ENCODE assay signal across 8 cellular contexts in the genomic region with DNA sequence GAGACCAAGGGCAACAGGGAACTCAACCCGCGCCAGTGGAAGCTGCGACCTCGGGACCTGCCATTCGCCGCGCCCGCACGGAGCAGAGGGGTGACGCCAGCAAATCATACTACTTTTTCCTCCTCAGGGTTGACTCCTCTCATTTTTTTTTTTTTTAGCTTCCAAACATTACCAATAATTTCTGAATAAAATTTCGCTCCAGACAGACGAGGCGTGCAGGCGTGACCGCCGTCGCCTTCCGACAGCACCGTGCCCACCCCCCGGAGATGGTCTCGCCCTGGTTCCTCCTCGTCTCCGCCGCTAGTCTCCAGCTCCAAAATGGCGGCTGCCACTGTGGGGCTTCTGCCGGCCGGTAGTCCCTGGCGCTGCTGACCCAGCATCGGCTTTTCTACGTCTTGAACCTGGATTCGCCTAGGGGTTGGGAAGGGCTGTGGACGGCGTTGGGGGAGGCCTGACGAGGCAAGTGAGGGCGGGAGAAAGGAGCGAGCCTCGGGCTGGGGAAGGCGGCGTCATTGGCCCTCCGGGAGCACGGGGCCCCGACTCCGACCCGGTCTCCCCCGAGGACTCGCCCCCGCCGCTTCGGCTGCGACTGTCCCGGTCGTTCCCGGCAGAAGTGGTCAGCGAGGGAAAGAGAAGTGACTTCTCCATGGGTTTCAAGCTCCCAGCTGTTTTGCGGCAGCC. TPM values are rescaled to one million over a fixed set of nuclear protein-coding genes. Genes with fewer than 3 reads are reported as not detected.
DNase-seq lines count a peak whose midpoint lies in the region; ATAC-seq and TF ChIP-seq lines count a peak whose summit lies in the region.

TSS of gene CPSF2 (plus strand) at position 300 of the 681 bp plus-strand sequence. CDS start 9,016 bp downstream, outside the sequence.
TSS of gene NDUFB1 (minus strand) at position 37 of the 681 bp plus-strand sequence. CDS start 4,069 bp downstream, outside the sequence.

- H2AFZ ChIP-seq in SK-N-SH (ENCODE audit: low read depth): peak within 1 kb of the TSS; percentile 93

- H3K36me3 ChIP-seq in HAP-1 (replicated peaks): peaks cover 31% of the 10 kb centered on the region
- H3K36me3 ChIP-seq in MG63: peaks cover 18% of the 10 kb centered on the region
- peaks cover 14 to 50% of the 10 kb centered on the region in 2 experiments for H3K36me3 ChIP-seq in SK-N-SH (replicated peaks in 1 of 2; ENCODE audit: control insufficient read depth in 1 of 2, insufficient read depth in 2 of 2, low read length in 1 of 2)
- no peaks in the 10 kb centered on the region for H3K36me3 ChIP-seq in testis (ENCODE audit: low read depth, missing control alignments)

- H3K27me3 ChIP-seq in HAP-1 (ENCODE audit: low read depth): no peaks in the 10 kb centered on the region
- no peaks in the 10 kb centered on the region for H3K27me3 ChIP-seq in MG63
- no peaks in the 10 kb centered on the region for H3K27me3 ChIP-seq in SK-N-SH (ENCODE audit: insufficient read depth)
- no peaks in the 10 kb centered on the region for H3K27me3 ChIP-seq in testis

- TF ChIP-seq EP300 in SK-N-SH (IDR thresholded peaks at IDR 0.05; ENCODE audit: borderline replicate concordance in 1 of 2, low read depth in 1 of 2, low read length in 1 of 2): peak in 1 of 2 experiments; percentile 49; a peak in 1 of 4 replicates

- peak within 1 kb of the TSS; percentile 96 for H3K4me3 ChIP-seq in HAP-1
- H3K4me3 ChIP-seq in MG63: peak within 1 kb of the TSS; percentile 94
- H3K4me3 ChIP-seq in SK-N-SH (ENCODE audit: low read depth in 2 of 2, low read length in 1 of 2): peak within 1 kb of the TSS; percentile 80 to 96
- H3K4me3 ChIP-seq in testis: peak within 1 kb of the TSS; percentile 94 to 100

- H3K9ac ChIP-seq in SK-N-SH: peak within 1 kb of the TSS; percentile 98

- POLR2A ChIA-PET in SK-N-SH (lab: Yijun Ruan, JAX): interaction anchor here (0.6 to 2.7 kb wide), 8 partner anchors 13 to 340 kb away, joined by 3 to 47 read pairs (median 4); partner anchors contain the start of genes ATXN3 and TRIP11

- H3K27ac ChIP-seq in SK-N-SH (ENCODE audit: low read depth in 2 of 2, low read length in 1 of 2): peak within 1 kb of the TSS; percentile 90
- H3K27ac ChIP-seq in testis: peak within 1 kb of the TSS; percentile 97 to 98

- H3K9me3 ChIP-seq in HAP-1 (no peaks in the 10 kb centered on the region), MG63 (no peaks in the 10 kb centered on the region), SK-N-SH (no peaks in the 10 kb centered on the region), testis (no peaks in the 10 kb centered on the region)

- peak; percentile 92 for ATAC-seq in omental fat pad (ENCODE audit: low FRiP score)

- H3K4me1 ChIP-seq in HAP-1 (peaks cover 15% of the 10 kb centered on the region), SK-N-SH (ENCODE audit: control insufficient read depth in 1 of 2, insufficient read depth in 2 of 2, low read depth in 1 of 2, low read length in 1 of 2) (peaks cover 5 to 11% of the 10 kb centered on the region in 2 experiments; a peak in 3 of 4 replicates), testis (peaks cover 29% of the 10 kb centered on the region)

- WGBS in SK-N-SH (ENCODE audit: low lambda C conversion rate): under 1% methylated on average over 30 of the region's 55 CpGs
- WGBS in testis, 2 donors: 1% methylated on average over 36 to 55 of the region's 55 CpGs

- intact Hi-C loops in testis (cut with DNase I; ENCODE audit: low total_unique reads): no loop called here

- CTCF ChIA-PET in SK-N-SH (lab: Yijun Ruan, JAX): interaction anchor here (1.0 to 8.7 kb wide), 6 partner anchors 10 to 29 kb away, joined by 3 to 100 read pairs (median 4); partner anchors contain the start of gene ATXN3

- peaks cover 77% of the 10 kb centered on the region for H3K79me2 ChIP-seq in SK-N-SH (ENCODE audit: insufficient read depth)

- in situ Hi-C loops in HAP-1 (cut with MboI; ENCODE audit: low sequenced_read_pairs): no loop called here

- TF ChIP-seq POLR2A in testis (IDR thresholded peaks at IDR 0.05): no peak

- TF ChIP-seq CTCF in SK-N-SH (IDR thresholded peaks at IDR 0.05) (no peak), omental fat pad (IDR thresholded peaks at IDR 0.05) (no peak), testis (IDR thresholded peaks at IDR 0.05) (peak in 2 of 3 experiments; percentile 20 to 34)

- no peaks in the 10 kb centered on the region for H4K20me1 ChIP-seq in SK-N-SH (ENCODE audit: insufficient read depth)

- peak within 1 kb of the TSS; percentile 78 for H3K4me2 ChIP-seq in SK-N-SH

- no peaks in the 10 kb centered on the region for H3K9me2 ChIP-seq in SK-N-SH

- TF ChIP-seq RAD21 in SK-N-SH (IDR thresholded peaks at IDR 0.05; ENCODE audit: low read length): no peak

- no peaks in the 10 kb centered on the region for H3F3A ChIP-seq in SK-N-SH (replicated peaks; ENCODE audit: insufficient read depth)

- DNase-seq in GM03348 (ENCODE audit: low spot score) (peak; percentile 94), HAP-1 (ENCODE audit: low spot score in 2 of 2) (peak; percentile 66 to 88), MG63 (peak; percentile 78), SK-N-SH (peak; percentile 95), germinal center (ENCODE audit: low spot score) (peak; percentile 91), omental fat pad (ENCODE audit: low spot score) (no peak), testis (peak; percentile 94)
- peak; percentile 88 for DNase-seq in activated naive CD4-positive, alpha-beta T cell treated with anti-CD3 and anti-CD28 coated beads, Interleukin-2, amount 50 U/mL, for 16 hours

TF ChIP-seq in SK-N-SH, 30 proteins besides CTCF, POLR2A, EP300 and RAD21 (continues in another document):
- TF ChIP-seq, protein P1, sequence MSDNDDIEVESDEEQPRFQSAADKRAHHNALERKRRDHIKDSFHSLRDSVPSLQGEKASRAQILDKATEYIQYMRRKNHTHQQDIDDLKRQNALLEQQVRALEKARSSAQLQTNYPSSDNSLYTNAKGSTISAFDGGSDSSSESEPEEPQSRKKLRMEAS (IDR thresholded peaks at IDR 0.05; ENCODE audit: low read depth): no peak
- TF ChIP-seq NRF1 (IDR thresholded peaks at IDR 0.05; ENCODE audit: low read depth, low read length): no peak
- no peak; the same call in 1 of the 2 replicates for TF ChIP-seq FOXJ3 (CRISPR knock-in tag; IDR thresholded peaks at IDR 0.05)
- no peak for TF ChIP-seq RXRA (IDR thresholded peaks at IDR 0.05; ENCODE audit: borderline replicate concordance, low read depth)
- TF ChIP-seq ELF1 (IDR thresholded peaks at IDR 0.05): no peak; the same call in 1 of the 2 replicates
- TF ChIP-seq NFIC (IDR thresholded peaks at IDR 0.05; ENCODE audit: borderline replicate concordance): no peak; the same call in 1 of the 2 replicates
- TF ChIP-seq GABPA (IDR thresholded peaks at IDR 0.05; ENCODE audit: low read depth): 0 out of 2 replicates have a peak, but pooled peaks have one; percentile 17
- 0 out of 2 replicates have a peak, but pooled peaks have one; percentile 12 for TF ChIP-seq PBX3 (IDR thresholded peaks at IDR 0.05)
- TF ChIP-seq, protein P2, sequence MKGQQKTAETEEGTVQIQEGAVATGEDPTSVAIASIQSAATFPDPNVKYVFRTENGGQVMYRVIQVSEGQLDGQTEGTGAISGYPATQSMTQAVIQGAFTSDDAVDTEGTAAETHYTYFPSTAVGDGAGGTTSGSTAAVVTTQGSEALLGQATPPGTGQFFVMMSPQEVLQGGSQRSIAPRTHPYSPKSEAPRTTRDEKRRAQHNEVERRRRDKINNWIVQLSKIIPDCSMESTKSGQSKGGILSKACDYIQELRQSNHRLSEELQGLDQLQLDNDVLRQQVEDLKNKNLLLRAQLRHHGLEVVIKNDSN (IDR thresholded peaks at IDR 0.05; ENCODE audit: borderline replicate concordance, low read depth): no peak
- TF ChIP-seq TAF1 (IDR thresholded peaks at IDR 0.05; ENCODE audit: borderline replicate concordance, low read depth, low read length): peak; percentile 98
- TF ChIP-seq RFX5 (IDR thresholded peaks at IDR 0.05; ENCODE audit: low read length): no peak
- no peak for TF ChIP-seq RCOR1 (IDR thresholded peaks at IDR 0.05; ENCODE audit: low read length)
- TF ChIP-seq JUND (IDR thresholded peaks at IDR 0.05): peak; percentile 42; the same call in 1 of the 2 replicates
- TF ChIP-seq GATA2 (CRISPR knock-in tag; IDR thresholded peaks at IDR 0.05): no peak
- TF ChIP-seq SIN3A (IDR thresholded peaks at IDR 0.05; ENCODE audit: borderline replicate concordance, low read depth, low read length): no peak; the same call in 1 of the 2 replicates
- TF ChIP-seq TCF12 (IDR thresholded peaks at IDR 0.05): no peak

RNA-seq across cellular contexts. Expression of gene CPSF2, which starts in this region (rescaled TPM):
- total RNA-seq in MG63 (2014; rRNA removed; shearing (Covaris generic); ENCODE audit: low replicate concordance): 39.2 and 67.6 TPM in 2 replicates
- 11.7 and 13.5 TPM in 2 replicates for polyA plus RNA-seq in SK-N-SH (2012; rRNA removed)
- polyA plus RNA-seq in SK-N-SH (2012; cell fraction: cytosol; rRNA removed): 17.9 and 23.1 TPM in 2 replicates
- polyA plus RNA-seq in SK-N-SH (2012; cell fraction: nucleus; rRNA removed): 5.7 and 12.0 TPM in 2 replicates
- 10 to 100 TPM; 30.1 to 33.4 (median 30.3) TPM for total RNA-seq in omental fat pad
- total RNA-seq in testis: 10 to 100 TPM; 49.2 to 56.1 TPM
- 66.1 TPM for polyA plus RNA-seq in testis (ENCODE audit: insufficient read depth, low read depth, low replicate concordance)

RNA-seq across cellular contexts. Expression of gene NDUFB1, which starts in this region (rescaled TPM):
- total RNA-seq in MG63 (2014; rRNA removed; shearing (Covaris generic); ENCODE audit: low replicate concordance): 29.7 and 177 TPM in 2 replicates
- polyA plus RNA-seq in SK-N-SH (2012; rRNA removed) (298 and 326 TPM in 2 replicates), testis (ENCODE audit: insufficient read depth, low read depth, low replicate concordance) (182 TPM)
- polyA plus RNA-seq in SK-N-SH (2012; cell fraction: cytosol; rRNA removed): 464 and 654 TPM in 2 replicates
- 99.5 and 105 TPM in 2 replicates for polyA plus RNA-seq in SK-N-SH (2012; cell fraction: nucleus; rRNA removed)
- total RNA-seq in omental fat pad (100 to 1,000 TPM; 145 to 353 (median 290) TPM), testis (100 to 1,000 TPM; 151 to 169 TPM)

Comparison
In these comparisons a context has a peak if more than half of its experiments do, and no peak if none do; other contexts are left out.
1. CTCF ChIP-seq: peak in testis (2 of 3); none in SK-N-SH (single experiment) and omental fat pad (0 of 3).
2. Peak in every context shown above with its lines, with median percentiles within 50 percentile points of each other: H3K4me3 ChIP-seq.